8 cellular contexts compared by ENCODE assay signal in genomic region chr15:90101969-90102890, GRCh38. TPM values are rescaled to one million over a fixed set of nuclear protein-coding genes. Genes with fewer than 3 reads are reported as not detected.
DNase-seq lines count a peak whose midpoint lies in the region; ATAC-seq lines count a peak whose summit lies in the region.

IDH2 (minus strand) TSS chr15:90102468; CDS start chr15:90102390, 78 bp downstream.

- H3K9me3 ChIP-seq in HUES64 (ENCODE audit: insufficient read depth, low read depth, low read length), result no peaks in the 10 kb centered on the region

- peaks cover 15% of the 10 kb centered on the region for H3K4me1 ChIP-seq in HUES64 (ENCODE audit: insufficient read depth, low read length)

- peak within 1 kb of the TSS; percentile 91 for H3K4me3 ChIP-seq in HUES64 (ENCODE audit: low read length)

- POLR2A ChIA-PET in naive thymus-derived CD8-positive, alpha-beta T cell (lab: Charles Lee), result interaction anchor here (0.6 to 1.9 kb wide), 15 partner anchors 10 to 830 kb away, joined by 3 to 13 read pairs (median 3); partner anchors contain the start of genes AP3S2, CIB1, GDPGP1 and SEMA4B

- peak within 1 kb of the TSS; percentile 65; the same call in 1 of the 2 replicates for H3K27ac ChIP-seq in HUES64 (ENCODE audit: low read depth, low read length)

- H3K4me1 Mint-ChIP-seq in naive thymus-derived CD8-positive, alpha-beta T cell, result peaks cover 23 to 51% (median 50%) of the 10 kb centered on the region in 4 donors
- H3K4me1 Mint-ChIP-seq in stimulated activated naive CD8-positive, alpha-beta T cell treated with anti-CD3 and anti-CD28 coated beads, Interleukin-15, amount 100 ng/mL, for 72 hours, result peaks cover 51% of the 10 kb centered on the region

- peak within 1 kb of the TSS; percentile 90 for H3K9ac ChIP-seq in HUES64 (ENCODE audit: low read depth, low read length)

- DNase-seq in DMS53 (lab: John Stamatoyannopoulos, UW) (peak; percentile 92), RPMI8226 (peak; percentile 93), fibroblast of peridontal ligament (ENCODE audit: extremely low read depth) (peak; percentile 75)
- peak; percentile 65 for DNase-seq in activated T-helper 9 cell treated with anti-CD3 and anti-CD28 coated beads, Interleukin-2, amount 50 U/mL, for 16 hours (ENCODE audit: low read depth)
- peak; percentile 47 to 78 (median 75) for DNase-seq in naive thymus-derived CD8-positive, alpha-beta T cell
- peak; percentile 74 to 77 for DNase-seq in stimulated activated naive CD8-positive, alpha-beta T cell treated with anti-CD3 and anti-CD28 coated beads, Interleukin-15, amount 100 ng/mL, for 72 hours

- H3K36me3 ChIP-seq in HUES64 (ENCODE audit: insufficient read depth, low read length), result no peaks in the 10 kb centered on the region

- no peaks in the 10 kb centered on the region for H3K27me3 Mint-ChIP-seq in naive thymus-derived CD8-positive, alpha-beta T cell
- no peaks in the 10 kb centered on the region for H3K27me3 Mint-ChIP-seq in stimulated activated naive CD8-positive, alpha-beta T cell treated with anti-CD3 and anti-CD28 coated beads, Interleukin-15, amount 100 ng/mL, for 72 hours

- H3K27me3 ChIP-seq in HUES64 (ENCODE audit: insufficient read depth, low read length), result peaks cover 24% of the 10 kb centered on the region

- no peaks in the 10 kb centered on the region for H3K9me3 Mint-ChIP-seq in naive thymus-derived CD8-positive, alpha-beta T cell
- H3K9me3 Mint-ChIP-seq in stimulated activated naive CD8-positive, alpha-beta T cell treated with anti-CD3 and anti-CD28 coated beads, Interleukin-15, amount 100 ng/mL, for 72 hours, result no peaks in the 10 kb centered on the region

- no peaks in the 10 kb centered on the region for H3K36me3 Mint-ChIP-seq in naive thymus-derived CD8-positive, alpha-beta T cell

- peak within 1 kb of the TSS; percentile 84 to 94 (median 91) for H3K4me3 Mint-ChIP-seq in naive thymus-derived CD8-positive, alpha-beta T cell
- peak within 1 kb of the TSS; percentile 86 to 91 for H3K4me3 Mint-ChIP-seq in stimulated activated naive CD8-positive, alpha-beta T cell treated with anti-CD3 and anti-CD28 coated beads, Interleukin-15, amount 100 ng/mL, for 72 hours

- peak within 1 kb of the TSS; percentile 94 to 99 (median 98) for H3K27ac Mint-ChIP-seq in naive thymus-derived CD8-positive, alpha-beta T cell
- H3K27ac Mint-ChIP-seq in stimulated activated naive CD8-positive, alpha-beta T cell treated with anti-CD3 and anti-CD28 coated beads, Interleukin-15, amount 100 ng/mL, for 72 hours, result peak within 1 kb of the TSS; percentile 71 to 96

- ATAC-seq in GM21423 (IDR thresholded peaks at IDR 0.05; ENCODE audit: unreplicated experiment), result peak; percentile 58
- peak; percentile 73 to 81 for ATAC-seq in naive thymus-derived CD8-positive, alpha-beta T cell
- peak; percentile 81 for ATAC-seq in stimulated activated naive CD8-positive, alpha-beta T cell treated with anti-CD3 and anti-CD28 coated beads, Interleukin-15, amount 100 ng/mL, for 72 hours

- WGBS in HUES64, result under 1% methylated on average over 104 of the region's 104 CpGs

RNA-seq across cellular contexts. Expression of gene IDH2, which starts in this region (rescaled TPM):
- 57.4 TPM for polyA plus RNA-seq in HUES64 (2013, experiment 1 of 2)
- 71.4 TPM for polyA plus RNA-seq in HUES64 (2013, experiment 2 of 2)
- total RNA-seq in naive thymus-derived CD8-positive, alpha-beta T cell, result 10 to 100 TPM; 26.9 to 29.6 TPM
- 10 to 100 TPM; 71.5 to 97.7 (median 80.1) TPM for polyA plus RNA-seq in naive thymus-derived CD8-positive, alpha-beta T cell

Comparison
In these comparisons a context has a peak if more than half of its experiments do, and no peak if none do; other contexts are left out.
1. Peak in every context shown above with its lines: DNase-seq, ATAC-seq, H3K4me3 ChIP-seq and H3K27ac ChIP-seq.